ENCODE assay signal across 32 cellular contexts in genomic region chr17:55614061-55614460, GRCh38.
"Had no signal": no experiment of that assay in that cellular context is flagged by ENCODE, and none has a peak within 500 bp of the region (broad histone marks: within the 10 kb centered on the region; RNA-seq: fewer than 3 reads in every experiment).

No MANE protein-coding gene starts in this region.

- H3K36me3 Mint-ChIP-seq: activated CD8-positive, alpha-beta memory T cell treated with anti-CD3 and anti-CD28 coated beads, Interleukin-2, amount 10 ng/mL, durations not matched to agents 7 days and 5 days; activated naive CD4-positive, alpha-beta T cell treated with anti-CD3 and anti-CD28 coated beads, Interleukin-2, amount 50 U/mL, for 24 hours; activated naive CD8-positive, alpha-beta T cell treated with anti-CD3 and anti-CD28 coated beads for 36 hours; WTC11 had no signal

- ATAC-seq: activated CD8-positive, alpha-beta memory T cell treated with anti-CD3 and anti-CD28 coated beads, Interleukin-2, amount 10 ng/mL, durations not matched to agents 7 days and 5 days; activated CD8-positive, alpha-beta T cell treated with anti-CD3 and anti-CD28 coated beads, Interleukin-2, amount 10 ng/mL, durations not matched to agents 7 days and 5 days; activated naive CD8-positive, alpha-beta T cell treated with anti-CD3 and anti-CD28 coated beads, Interleukin-2, amount 50 U/mL, for 24 hours; body of pancreas; WTC11 had no signal

- H3K9me3 Mint-ChIP-seq: activated CD4-positive, alpha-beta T cell treated with anti-CD3 and anti-CD28 coated beads, Interleukin-2, amount 10 ng/mL, durations not matched to agents 7 days and 5 days; activated naive CD4-positive, alpha-beta T cell treated with anti-CD3 and anti-CD28 coated beads for 36 hours; activated naive CD4-positive, alpha-beta T cell treated with anti-CD3 and anti-CD28 coated beads, Interleukin-2, amount 50 U/mL, for 24 hours; activated naive CD8-positive, alpha-beta T cell treated with anti-CD3 and anti-CD28 coated beads for 36 hours; activated naive CD8-positive, alpha-beta T cell treated with anti-CD3 and anti-CD28 coated beads, Interleukin-2, amount 50 U/mL, for 24 hours; activated T-helper 1 cell treated with anti-CD3 and anti-CD28 coated beads, Interleukin-12 subunit alpha, Interleukin-12 subunit beta, Interleukin-2, Interleukin-4 antibody, amounts not matched to agents 30 ng/mL and 10 ng/mL and 1 ng/mL, durations not matched to agents 14 hours and 24 hours and 36 hours; activated T-helper 2 cell treated with anti-CD3 and anti-CD28 coated beads, Interferon-gamma antibody, Interleukin-2, Interleukin-4, amounts not matched to agents 10 μg/mL and 5 μg/mL and 100 μg/mL, durations not matched to agents 14 hours and 24 hours and 36 hours; WTC11 had no signal

- H3K27me3 ChIP-seq: adrenal gland, body of pancreas, colonic mucosa, esophagus squamous epithelium had no signal

- FAIRE-seq: endothelial cell of umbilical vein had no signal

- H3K4me3 Mint-ChIP-seq: activated CD4-positive, alpha-beta T cell treated with anti-CD3 and anti-CD28 coated beads, Interleukin-2, amount 10 ng/mL, durations not matched to agents 7 days and 5 days; activated CD8-positive, alpha-beta memory T cell treated with anti-CD3 and anti-CD28 coated beads, Interleukin-2, amount 10 ng/mL, durations not matched to agents 7 days and 5 days; activated CD8-positive, alpha-beta T cell treated with anti-CD3 and anti-CD28 coated beads, Interleukin-2, amount 10 ng/mL, durations not matched to agents 7 days and 5 days; activated naive CD4-positive, alpha-beta T cell treated with anti-CD3 and anti-CD28 coated beads for 36 hours; activated naive CD4-positive, alpha-beta T cell treated with anti-CD3 and anti-CD28 coated beads, Interleukin-2, amount 50 U/mL, for 24 hours; activated naive CD8-positive, alpha-beta T cell treated with anti-CD3 and anti-CD28 coated beads for 36 hours; activated naive CD8-positive, alpha-beta T cell treated with anti-CD3 and anti-CD28 coated beads, Interleukin-2, amount 50 U/mL, for 24 hours; activated T-helper 1 cell treated with anti-CD3 and anti-CD28 coated beads, Interleukin-12 subunit alpha, Interleukin-12 subunit beta, Interleukin-2, Interleukin-4 antibody, amounts not matched to agents 30 ng/mL and 10 ng/mL and 1 ng/mL, durations not matched to agents 14 hours and 24 hours and 36 hours; WTC11 had no signal

- H3K9me3 ChIP-seq: adrenal gland, body of pancreas, colonic mucosa, esophagus squamous epithelium had no signal

- H3K4me1 ChIP-seq: colonic mucosa had no signal

- H3K36me3 ChIP-seq: adrenal gland, colonic mucosa, esophagus squamous epithelium had no signal

- H3K27ac Mint-ChIP-seq: activated CD4-positive, alpha-beta T cell treated with anti-CD3 and anti-CD28 coated beads, Interleukin-2, amount 10 ng/mL, durations not matched to agents 7 days and 5 days; activated CD8-positive, alpha-beta memory T cell treated with anti-CD3 and anti-CD28 coated beads, Interleukin-2, amount 10 ng/mL, durations not matched to agents 7 days and 5 days; activated CD8-positive, alpha-beta T cell treated with anti-CD3 and anti-CD28 coated beads, Interleukin-2, amount 10 ng/mL, durations not matched to agents 7 days and 5 days; activated naive CD4-positive, alpha-beta T cell treated with anti-CD3 and anti-CD28 coated beads for 36 hours; activated naive CD4-positive, alpha-beta T cell treated with anti-CD3 and anti-CD28 coated beads, Interleukin-2, amount 50 U/mL, for 24 hours; activated naive CD8-positive, alpha-beta T cell treated with anti-CD3 and anti-CD28 coated beads for 36 hours; activated naive CD8-positive, alpha-beta T cell treated with anti-CD3 and anti-CD28 coated beads, Interleukin-2, amount 50 U/mL, for 24 hours; activated T-helper 1 cell treated with anti-CD3 and anti-CD28 coated beads, Interleukin-12 subunit alpha, Interleukin-12 subunit beta, Interleukin-2, Interleukin-4 antibody, amounts not matched to agents 30 ng/mL and 10 ng/mL and 1 ng/mL, durations not matched to agents 14 hours and 24 hours and 36 hours; activated T-helper 2 cell treated with anti-CD3 and anti-CD28 coated beads, Interferon-gamma antibody, Interleukin-2, Interleukin-4, amounts not matched to agents 10 μg/mL and 5 μg/mL and 100 μg/mL, durations not matched to agents 14 hours and 24 hours and 36 hours; WTC11 had no signal

- DNase-seq: activated CD4-positive, alpha-beta T cell treated with anti-CD3 and anti-CD28 coated beads for 1 hour; activated CD4-positive, alpha-beta T cell treated with anti-CD3 and anti-CD28 coated beads for 4 hours; activated CD4-positive, alpha-beta T cell treated with anti-CD3 and anti-CD28 coated beads, Interleukin-2, amount 10 ng/mL, durations not matched to agents 7 days and 5 days; activated CD4-positive, alpha-beta T cell treated with anti-CD3 and anti-CD28 coated beads, Interleukin-2, amount 50 U/mL, for 4 hours; activated CD8-positive, alpha-beta memory T cell treated with anti-CD3 and anti-CD28 coated beads, Interleukin-2, amount 10 ng/mL, durations not matched to agents 7 days and 5 days; activated CD8-positive, alpha-beta memory T cell treated with anti-CD3 and anti-CD28 coated beads, Interleukin-2, amount 50 U/mL, for 4 hours; activated CD8-positive, alpha-beta T cell treated with anti-CD3 and anti-CD28 coated beads, Interleukin-2, amount 10 ng/mL, durations not matched to agents 7 days and 5 days; activated effector memory CD4-positive, alpha-beta T cell treated with anti-CD3 and anti-CD28 coated beads, Interleukin-2, amount 50 U/mL, for 16 hours; activated naive CD4-positive, alpha-beta T cell treated with anti-CD3 and anti-CD28 coated beads for 36 hours; activated naive CD8-positive, alpha-beta T cell treated with anti-CD3 and anti-CD28 coated beads for 36 hours; activated naive CD8-positive, alpha-beta T cell treated with anti-CD3 and anti-CD28 coated beads, Interleukin-2, amount 50 U/mL, for 24 hours; activated T-cell treated with anti-CD3 and anti-CD28 coated beads, Interleukin-2, amount 50 U/mL, for 1 hour; activated T-cell treated with anti-CD3 and anti-CD28 coated beads, Interleukin-2, amount 50 U/mL, for 48 hours; adrenal gland; amygdala; aorta; body of pancreas; central memory CD4-positive, alpha-beta T cell; cerebellar nuclear complex; colonic mucosa; effector CD8-positive, alpha-beta T cell; esophagus squamous epithelium; foreskin melanocyte; head of caudate nucleus; T-helper 2 cell had no signal

- H3K4me3 ChIP-seq: adrenal gland, body of pancreas, colonic mucosa, esophagus squamous epithelium had no signal

- H3K4me1 Mint-ChIP-seq: activated CD4-positive, alpha-beta T cell treated with anti-CD3 and anti-CD28 coated beads, Interleukin-2, amount 10 ng/mL, durations not matched to agents 7 days and 5 days; activated CD8-positive, alpha-beta memory T cell treated with anti-CD3 and anti-CD28 coated beads, Interleukin-2, amount 10 ng/mL, durations not matched to agents 7 days and 5 days; activated naive CD4-positive, alpha-beta T cell treated with anti-CD3 and anti-CD28 coated beads, Interleukin-2, amount 50 U/mL, for 24 hours; activated naive CD8-positive, alpha-beta T cell treated with anti-CD3 and anti-CD28 coated beads for 36 hours; activated naive CD8-positive, alpha-beta T cell treated with anti-CD3 and anti-CD28 coated beads, Interleukin-2, amount 50 U/mL, for 24 hours had no signal

- H3K27ac ChIP-seq: adrenal gland, body of pancreas, colonic mucosa, epithelial cell of prostate, esophagus squamous epithelium, VCaP had no signal
